8 cellular contexts compared by ENCODE assay signal in the genomic region with DNA sequence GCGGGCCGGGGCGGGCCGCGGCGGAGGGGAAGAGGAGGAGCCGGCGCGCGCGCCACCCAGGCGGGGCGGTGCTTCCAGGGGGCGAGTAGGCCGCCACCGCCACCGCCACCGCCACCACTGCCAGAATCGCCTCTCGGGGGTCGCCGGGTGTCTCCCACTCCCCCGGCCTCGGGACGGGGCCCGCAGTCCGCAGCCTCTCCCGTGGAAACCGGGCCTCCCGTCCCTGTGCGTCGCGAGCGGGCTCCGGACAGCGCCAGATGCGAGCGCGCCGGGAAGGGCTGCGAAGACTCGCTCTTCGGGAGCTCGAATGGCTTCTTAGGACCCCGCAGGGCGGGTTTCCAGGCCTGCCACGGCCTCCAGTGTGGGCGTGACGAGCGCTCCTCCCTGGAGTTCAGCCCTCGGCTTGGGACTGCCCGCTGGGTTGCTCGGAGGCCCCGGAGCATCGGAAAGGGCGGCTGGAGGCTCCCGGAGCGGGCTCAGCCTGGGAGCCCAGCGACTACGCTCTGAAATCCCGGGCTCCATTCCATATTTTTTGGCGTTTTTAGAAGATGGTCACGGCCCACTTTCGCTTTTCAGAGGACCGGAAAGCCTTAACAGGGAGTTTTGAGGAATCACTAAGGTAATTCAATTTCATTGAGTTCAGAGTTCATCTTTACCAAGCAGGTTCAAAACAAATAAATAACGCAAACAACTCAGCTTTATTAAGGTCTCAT. TPM values are rescaled to one million over a fixed set of nuclear protein-coding genes. Genes with fewer than 3 reads are reported as not detected.
DNase-seq lines count a peak whose midpoint lies in the region; ATAC-seq, FAIRE-seq and TF ChIP-seq lines count a peak whose summit lies in the region.

No MANE protein-coding gene starts in this region.

- H2BK20ac ChIP-seq in H1 (ENCODE audit: low read length): no peak overlapping the region

- H4K8ac ChIP-seq in H1 (ENCODE audit: extremely low read depth, insufficient read depth, low read length): peak overlapping the region; percentile 96; the same call in 1 of the 2 replicates

- H3K27me3 Mint-ChIP-seq in memory B cell: no peaks in the 10 kb centered on the region

- peaks cover 0 to 28% of the 10 kb centered on the region in 2 experiments; a peak in 3 of 4 replicates for H3K79me2 ChIP-seq in H1 (ENCODE audit: control insufficient read depth in 1 of 2, insufficient read depth in 2 of 2, low read length in 2 of 2)

- peak overlapping the region; percentile 73; the same call in 1 of the 2 replicates for H3K27ac ChIP-seq in H1 (ENCODE audit: low read depth, low read length)

- H2BK5ac ChIP-seq in H1 (ENCODE audit: low read depth, low read length): peak overlapping the region; percentile 92; the same call in 1 of the 2 replicates

- H3K4me3 Mint-ChIP-seq in memory B cell: peak overlapping the region; percentile 90

- H3K9me3 ChIP-seq in H1 (ENCODE audit: insufficient read depth in 2 of 2, low read depth in 1 of 2, low read length in 1 of 2): peaks cover 5 to 8% of the 10 kb centered on the region in 2 experiments

- peak overlapping the region; percentile 34 for H4K91ac ChIP-seq in H1 (replicated peaks; ENCODE audit: insufficient read length, low read length)

- H3K4me1 Mint-ChIP-seq in memory B cell: peaks cover 17% of the 10 kb centered on the region

- no peak overlapping the region for H3K14ac ChIP-seq in H1 (ENCODE audit: insufficient read length)

- 2% methylated on average over 38 of the region's 66 CpGs; no CpG with 5 or more reads in 1 of the 2 experiments for WGBS in H1 (ENCODE audit: extremely low coverage in 1 of 2, insufficient coverage in 1 of 2, insufficient read length in 1 of 2, insufficient replicate concordance in 2 of 2, low coverage in 1 of 2, low lambda C conversion rate in 2 of 2, missing lambda C conversion rate in 1 of 2), 2 experiments

- peak overlapping the region; percentile 91; the same call in 1 of the 2 replicates for H3K18ac ChIP-seq in H1 (ENCODE audit: extremely low read depth, low read length)

- peak overlapping the region; percentile 71; the same call in 1 of the 2 replicates for H2AFZ ChIP-seq in H1 (ENCODE audit: low read length)

- H2AK5ac ChIP-seq in H1 (ENCODE audit: low read depth, low read length): no peak overlapping the region

- TF ChIP-seq RAD21 in H1 (IDR thresholded peaks at IDR 0.05 in 1 of 2, conservative IDR thresholded peaks at IDR 0.05 in 1 of 2; ENCODE audit: low read depth in 2 of 2, low read length in 2 of 2): no peak

- H3K36me3 ChIP-seq in H1 (ENCODE audit: control insufficient read depth in 2 of 4, insufficient read depth in 4 of 4, low read length in 3 of 4): peaks cover 0 to 3% (median 2%) of the 10 kb centered on the region in 4 experiments; a peak in 4 of 8 replicates

- no peak for FAIRE-seq in H1 (lab: Jason Lieb, UNC)

- peak overlapping the region; percentile 66 to 94 for H3K4me2 ChIP-seq in H1 (ENCODE audit: insufficient read depth in 1 of 2, low read depth in 2 of 2, low read length in 2 of 2)

- TF ChIP-seq POLR2A in H1 (IDR thresholded peaks at IDR 0.05; ENCODE audit: control extremely low read depth in 1 of 2, low read depth in 2 of 2, low read length in 2 of 2): peak; percentile 80 to 87

- no peaks in the 10 kb centered on the region for H3K79me1 ChIP-seq in H1 (ENCODE audit: low read depth, low read length)

- H2BK12ac ChIP-seq in H1 (ENCODE audit: low read depth, low read length): no peak overlapping the region

- H3K9me3 Mint-ChIP-seq in memory B cell: peaks cover 4% of the 10 kb centered on the region

- H4K5ac ChIP-seq in H1 (ENCODE audit: insufficient read length, low read depth, low read length): peak overlapping the region; percentile 94

- TF ChIP-seq CTCF in GM20000 (IDR thresholded peaks at IDR 0.05; ENCODE audit: extremely low read depth, missing control alignments) (no peak), H1 (IDR thresholded peaks at IDR 0.05; ENCODE audit: control extremely low read depth in 1 of 3, insufficient read depth in 1 of 3, low read depth in 1 of 3, low read length in 3 of 3) (no peak)

- H3K27ac Mint-ChIP-seq in memory B cell: peak overlapping the region; percentile 84

- peak overlapping the region; percentile 80 for H3K56ac ChIP-seq in H1 (replicated peaks; ENCODE audit: insufficient read length, low read depth, low read length)

- no peak overlapping the region for H3K4ac ChIP-seq in H1 (replicated peaks; ENCODE audit: insufficient read length, low read depth, low read length)

- no peak overlapping the region; the same call in 1 of the 2 replicates for H2BK15ac ChIP-seq in H1 (ENCODE audit: low read length)

- no peak overlapping the region for H2BK120ac ChIP-seq in H1 (replicated peaks; ENCODE audit: low read depth, low read length)

- peaks cover 0 to 2% (median 0%) of the 10 kb centered on the region in 4 experiments; a peak in 2 of 7 replicates for H3K4me1 ChIP-seq in H1 (replicated peaks in 1 of 4; ENCODE audit: control insufficient read depth in 3 of 4, insufficient read depth in 4 of 4, low read length in 3 of 4)

- no peaks in the 10 kb centered on the region for H3K27me3 ChIP-seq in H1 (replicated peaks in 1 of 4; ENCODE audit: control insufficient read depth in 3 of 4, extremely low read depth in 1 of 4, insufficient read depth in 3 of 4, low read length in 3 of 4)

- CTCF ChIA-PET in H1 (lab: Charles Lee; ENCODE audit: partially characterized antibody): interaction anchor here (0.6 to 1.1 kb wide), 4 partner anchors 25 to 144 kb away, joined by 3 to 7 read pairs (median 3); no protein-coding TSS in a partner anchor

- no peak overlapping the region for H3K23ac ChIP-seq in H1 (ENCODE audit: insufficient read length)

- DNase-seq in COLO829 (ENCODE audit: low spot score): peak; percentile 91
- DNase-seq in GM20000 (ENCODE audit: low spot score): peak; percentile 96
- DNase-seq in HS-5 (ENCODE audit: low read depth): peak; percentile 77
- peak; percentile 82 to 90 for DNase-seq in NOMO-1 (lab: John Stamatoyannopoulos, UW; ENCODE audit: unreplicated experiment in 2 of 2)
- peak; percentile 59 to 69 (median 66) for DNase-seq in activated CD8-positive, alpha-beta memory T cell treated with anti-CD3 and anti-CD28 coated beads for 48 hours (ENCODE audit: low read depth in 2 of 3, low spot score in 2 of 3)
- peak; percentile 83 to 93 for DNase-seq in H1 (ENCODE audit: low read depth in 1 of 2, low spot score in 2 of 2)
- DNase-seq in memory B cell (ENCODE audit: low spot score in 2 of 2): peak; percentile 80 to 87
- DNase-seq in stimulated activated CD8-positive, alpha-beta memory T cell treated with anti-CD3 and anti-CD28 coated beads, Interleukin-12 subunit alpha, Interleukin-12 subunit beta, amount 100 ng/mL, for 24 hours (ENCODE audit: extremely low read depth): peak; percentile 60

- H3K23me2 ChIP-seq in H1 (ENCODE audit: low read depth, low read length): peaks cover 4% of the 10 kb centered on the region

- H3K9ac ChIP-seq in H1 (replicated peaks in 1 of 4; ENCODE audit: extremely low read depth in 1 of 4, low read depth in 3 of 4, low read length in 3 of 4): peak overlapping the region; percentile 64 to 94 (median 74)

- ATAC-seq in memory B cell (ENCODE audit: low read depth): peak; percentile 93

- peaks cover 3% of the 10 kb centered on the region for H3K36me3 Mint-ChIP-seq in memory B cell

- H4K20me1 ChIP-seq in H1 (replicated peaks in 1 of 2; ENCODE audit: control insufficient read depth in 1 of 2, insufficient read depth in 2 of 2, low read length in 2 of 2): peaks cover 0 to 2% of the 10 kb centered on the region in 2 experiments

- peak overlapping the region; percentile 83 to 93 (median 86) for H3K4me3 ChIP-seq in H1 (ENCODE audit: extremely low read depth in 1 of 4, insufficient read depth in 2 of 4, low read depth in 3 of 4, low read length in 4 of 4)

- POLR2A ChIA-PET in H1 (lab: Charles Lee; ENCODE audit: partially characterized antibody): interaction anchor here (1.0 to 1.7 kb wide), 4 partner anchors 17 to 144 kb away, joined by 3 to 9 read pairs (median 5); partner anchors contain the start of gene VPS4B

- no peak for TF ChIP-seq EP300 in H1 (IDR thresholded peaks at IDR 0.05; ENCODE audit: borderline replicate concordance in 1 of 2, low read depth in 2 of 2, low read length in 2 of 2)

TF ChIP-seq in H1, 55 proteins besides CTCF, POLR2A, EP300 and RAD21 (continues in another document):
- TF ChIP-seq CEBPB (IDR thresholded peaks at IDR 0.05; ENCODE audit: low read depth, low read length) (no peak), YY1 (IDR thresholded peaks at IDR 0.05; ENCODE audit: low read depth, low read length) (peak; percentile 57), TEAD4 (IDR thresholded peaks at IDR 0.05; ENCODE audit: low read depth, low read length) (0 out of 2 replicates have a peak, but pooled peaks have one; percentile 34)

RNA-seq across cellular contexts. Expression of gene KDSR, which starts 0.4 kb away (rescaled TPM):
- 43.5 and 50.5 TPM in 2 replicates for total RNA-seq in H1 (2021; fragmentation: NEBNext Ultra II Directional; extraction: Animal tissue kit (Norgen Biotek cat#: 25700))
- polyA plus RNA-seq in H1 (2011; rRNA removed): 10.7 and 12.4 TPM in 2 replicates
- polyA plus RNA-seq in H1 (2011; cell fraction: cytosol; rRNA removed): 18.5 TPM
- 25.8 TPM for polyA plus RNA-seq in H1 (2011; cell fraction: nucleus; rRNA removed)
- 24.3 to 28.3 TPM (median 25.5 TPM) in 4 replicates for polyA plus RNA-seq in H1 (2012, experiment 1 of 2)
- polyA plus RNA-seq in H1 (2012, experiment 2 of 2): 13.3 TPM
- polyA plus RNA-seq in H1 (2013, experiment 1 of 2): 25.2 TPM
- 30.3 TPM for polyA plus RNA-seq in H1 (2013, experiment 2 of 2)
- 25.7 and 31.5 TPM in 2 replicates for polyA minus RNA-seq in H1 (2011; rRNA and poly(A)+ RNA removed)
- polyA minus RNA-seq in H1 (2011; cell fraction: cytosol; rRNA and poly(A)+ RNA removed): 24.7 TPM
- polyA minus RNA-seq in H1 (2011; cell fraction: nucleus; rRNA and poly(A)+ RNA removed): 38.8 TPM

RNA-seq across cellular contexts. Expression of gene BCL2, which starts 47.8 kb away (rescaled TPM):
- 4.3 and 4.5 TPM in 2 replicates for total RNA-seq in H1 (2021; fragmentation: NEBNext Ultra II Directional; extraction: Animal tissue kit (Norgen Biotek cat#: 25700))
- 0.59 and 0.75 TPM in 2 replicates for polyA plus RNA-seq in H1 (2011; rRNA removed)
- 0.81 TPM for polyA plus RNA-seq in H1 (2011; cell fraction: cytosol; rRNA removed)
- 1.2 TPM for polyA plus RNA-seq in H1 (2011; cell fraction: nucleus; rRNA removed)
- polyA plus RNA-seq in H1 (2012, experiment 1 of 2): 1.1 to 2.8 TPM (median 1.3 TPM) in 4 replicates
- 0.35 TPM for polyA plus RNA-seq in H1 (2012, experiment 2 of 2)
- polyA plus RNA-seq in H1 (2013, experiment 1 of 2): 1.1 TPM
- polyA plus RNA-seq in H1 (2013, experiment 2 of 2): 1.0 TPM
- polyA minus RNA-seq in H1 (2011; rRNA and poly(A)+ RNA removed): 2.0 and 2.7 TPM in 2 replicates
- 1.5 TPM for polyA minus RNA-seq in H1 (2011; cell fraction: cytosol; rRNA and poly(A)+ RNA removed)
- 5.0 TPM for polyA minus RNA-seq in H1 (2011; cell fraction: nucleus; rRNA and poly(A)+ RNA removed)

RNA-seq across cellular contexts. Expression of gene VPS4B, which starts 54.9 kb away (rescaled TPM):
- total RNA-seq in H1 (2021; fragmentation: NEBNext Ultra II Directional; extraction: Animal tissue kit (Norgen Biotek cat#: 25700)): 42.7 and 45.3 TPM in 2 replicates
- polyA plus RNA-seq in H1 (2011; rRNA removed): 6.1 and 7.2 TPM in 2 replicates
- polyA plus RNA-seq in H1 (2011; cell fraction: cytosol; rRNA removed): 13.1 TPM
- polyA plus RNA-seq in H1 (2011; cell fraction: nucleus; rRNA removed): 7.1 TPM
- 16.0 to 22.9 TPM (median 21.4 TPM) in 4 replicates for polyA plus RNA-seq in H1 (2012, experiment 1 of 2)
- 2.4 TPM for polyA plus RNA-seq in H1 (2012, experiment 2 of 2)
- 35.9 TPM for polyA plus RNA-seq in H1 (2013, experiment 1 of 2)
- 38.3 TPM for polyA plus RNA-seq in H1 (2013, experiment 2 of 2)
- 18.8 and 23.5 TPM in 2 replicates for polyA minus RNA-seq in H1 (2011; rRNA and poly(A)+ RNA removed)
- 24.4 TPM for polyA minus RNA-seq in H1 (2011; cell fraction: cytosol; rRNA and poly(A)+ RNA removed)
- 28.9 TPM for polyA minus RNA-seq in H1 (2011; cell fraction: nucleus; rRNA and poly(A)+ RNA removed)

Comparison
In these comparisons a context has a peak if more than half of its experiments do, and no peak if none do; other contexts are left out.
1. Peak in every context shown above with its lines: DNase-seq, ATAC-seq, H3K4me3 ChIP-seq and H3K27ac ChIP-seq.